In genomic region chr17:39461911-39462641, GRCh38 we compare ENCODE assay signal across 1 cellular context.
TF ChIP-seq lines count a peak whose summit lies in the region.

No MANE protein-coding gene starts in this region.

TF ChIP-seq in HepG2, 621 proteins besides CTCF, POLR2A, EP300 and RAD21 (continued from another document and continues in another):
- no peak for TF ChIP-seq ZNF800 (CRISPR knock-in tag; IDR thresholded peaks at IDR 0.05)
- no peak for TF ChIP-seq SIX1 (CRISPR knock-in tag; IDR thresholded peaks at IDR 0.05; ENCODE audit: borderline replicate concordance)
- no peak for TF ChIP-seq E2F1 (CRISPR knock-in tag; IDR thresholded peaks at IDR 0.05)
- no peak; the same call in 2 of the 3 replicates for TF ChIP-seq MXI1 (IDR thresholded peaks at IDR 0.05; ENCODE audit: borderline replicate concordance, low read depth, low read length)
- no peak for TF ChIP-seq MED8 (CRISPR knock-in tag; IDR thresholded peaks at IDR 0.05; ENCODE audit: insufficient replicate concordance)
- no peak for TF ChIP-seq ZNF382 (CRISPR knock-in tag; IDR thresholded peaks at IDR 0.05; ENCODE audit: borderline replicate concordance)
- no peak for TF ChIP-seq REST (IDR thresholded peaks at IDR 0.05; ENCODE audit: borderline replicate concordance in 1 of 2, low read depth in 1 of 2, low read length in 2 of 2)
- no peak for TF ChIP-seq KLF12 (CRISPR knock-in tag; IDR thresholded peaks at IDR 0.05; ENCODE audit: borderline replicate concordance)
- TF ChIP-seq FOXM1 (CRISPR knock-in tag; IDR thresholded peaks at IDR 0.05): no peak
- TF ChIP-seq RFX5 (IDR thresholded peaks at IDR 0.05; ENCODE audit: low read depth, low read length): no peak
- TF ChIP-seq MYC (CRISPR knock-in tag; IDR thresholded peaks at IDR 0.05; ENCODE audit: borderline replicate concordance): no peak
- no peak for TF ChIP-seq HMGXB4 (CRISPR knock-in tag; IDR thresholded peaks at IDR 0.05; ENCODE audit: borderline replicate concordance in 1 of 2, low read depth in 1 of 2)
- TF ChIP-seq NFYB (CRISPR knock-in tag; IDR thresholded peaks at IDR 0.05): no peak
- peak; percentile 45 for TF ChIP-seq TEAD3 (CRISPR knock-in tag; optimal IDR thresholded peaks at IDR 0.05; ENCODE audit: borderline replicate concordance)
- TF ChIP-seq NFYC (CRISPR knock-in tag; IDR thresholded peaks at IDR 0.05): no peak
- no peak for TF ChIP-seq DMTF1 (CRISPR knock-in tag; IDR thresholded peaks at IDR 0.05)
- TF ChIP-seq RARA (CRISPR knock-in tag; IDR thresholded peaks at IDR 0.05): no peak
- TF ChIP-seq GMEB2 (CRISPR knock-in tag; IDR thresholded peaks at IDR 0.05; ENCODE audit: low read depth): no peak
- TF ChIP-seq HHEX (CRISPR knock-in tag; IDR thresholded peaks at IDR 0.05): no peak
- no peak for TF ChIP-seq MTF2 (CRISPR knock-in tag; IDR thresholded peaks at IDR 0.05; ENCODE audit: borderline replicate concordance)
- no peak for TF ChIP-seq ZNF597 (CRISPR knock-in tag; IDR thresholded peaks at IDR 0.05)
- TF ChIP-seq KDM3A (CRISPR knock-in tag; IDR thresholded peaks at IDR 0.05; ENCODE audit: low read depth): no peak
- no peak for TF ChIP-seq GATA4 (IDR thresholded peaks at IDR 0.05; ENCODE audit: borderline replicate concordance, low read depth)
- no peak for TF ChIP-seq THYN1 (CRISPR knock-in tag; IDR thresholded peaks at IDR 0.05; ENCODE audit: borderline replicate concordance, low read depth)
- no peak for TF ChIP-seq ZNF710 (CRISPR knock-in tag; IDR thresholded peaks at IDR 0.05; ENCODE audit: borderline replicate concordance)
- no peak for TF ChIP-seq ZNF362 (CRISPR knock-in tag; IDR thresholded peaks at IDR 0.05; ENCODE audit: borderline replicate concordance)
- TF ChIP-seq TP53 (CRISPR knock-in tag; conservative IDR thresholded peaks at IDR 0.05): no peak
- TF ChIP-seq CERS6 (CRISPR knock-in tag; IDR thresholded peaks at IDR 0.05): no peak
- TF ChIP-seq PHF5A (CRISPR knock-in tag; IDR thresholded peaks at IDR 0.05; ENCODE audit: low read depth, unreplicated experiment): no peak
- no peak for TF ChIP-seq GRHL1 (CRISPR knock-in tag; conservative IDR thresholded peaks at IDR 0.05)
- TF ChIP-seq MEF2D (CRISPR knock-in tag; IDR thresholded peaks at IDR 0.05): peak; percentile 30; the same call in 1 of the 2 replicates
- no peak for TF ChIP-seq ATM (IDR thresholded peaks at IDR 0.05; ENCODE audit: borderline replicate concordance)
- TF ChIP-seq ZNF879 (CRISPR knock-in tag; IDR thresholded peaks at IDR 0.05): no peak
- no peak for TF ChIP-seq TBL1XR1 (IDR thresholded peaks at IDR 0.05; ENCODE audit: borderline replicate concordance, low read length, partially characterized antibody)
- TF ChIP-seq ZNF598 (CRISPR knock-in tag; IDR thresholded peaks at IDR 0.05; ENCODE audit: borderline replicate concordance): no peak
- TF ChIP-seq NR0B2 (CRISPR knock-in tag; IDR thresholded peaks at IDR 0.05): no peak
- no peak for TF ChIP-seq GTF2F1 (IDR thresholded peaks at IDR 0.05; ENCODE audit: low read length)
- TF ChIP-seq EEA1 (CRISPR knock-in tag; IDR thresholded peaks at IDR 0.05; ENCODE audit: borderline replicate concordance): 0 out of 2 replicates have a peak, but pooled peaks have one; percentile 32
- TF ChIP-seq SETDB1 (CRISPR knock-in tag; IDR thresholded peaks at IDR 0.05; ENCODE audit: borderline replicate concordance): no peak
- no peak for TF ChIP-seq CENPT (CRISPR knock-in tag; IDR thresholded peaks at IDR 0.05; ENCODE audit: low read depth)
